ENCODE assay signal across 8 cellular contexts in the genomic region with DNA sequence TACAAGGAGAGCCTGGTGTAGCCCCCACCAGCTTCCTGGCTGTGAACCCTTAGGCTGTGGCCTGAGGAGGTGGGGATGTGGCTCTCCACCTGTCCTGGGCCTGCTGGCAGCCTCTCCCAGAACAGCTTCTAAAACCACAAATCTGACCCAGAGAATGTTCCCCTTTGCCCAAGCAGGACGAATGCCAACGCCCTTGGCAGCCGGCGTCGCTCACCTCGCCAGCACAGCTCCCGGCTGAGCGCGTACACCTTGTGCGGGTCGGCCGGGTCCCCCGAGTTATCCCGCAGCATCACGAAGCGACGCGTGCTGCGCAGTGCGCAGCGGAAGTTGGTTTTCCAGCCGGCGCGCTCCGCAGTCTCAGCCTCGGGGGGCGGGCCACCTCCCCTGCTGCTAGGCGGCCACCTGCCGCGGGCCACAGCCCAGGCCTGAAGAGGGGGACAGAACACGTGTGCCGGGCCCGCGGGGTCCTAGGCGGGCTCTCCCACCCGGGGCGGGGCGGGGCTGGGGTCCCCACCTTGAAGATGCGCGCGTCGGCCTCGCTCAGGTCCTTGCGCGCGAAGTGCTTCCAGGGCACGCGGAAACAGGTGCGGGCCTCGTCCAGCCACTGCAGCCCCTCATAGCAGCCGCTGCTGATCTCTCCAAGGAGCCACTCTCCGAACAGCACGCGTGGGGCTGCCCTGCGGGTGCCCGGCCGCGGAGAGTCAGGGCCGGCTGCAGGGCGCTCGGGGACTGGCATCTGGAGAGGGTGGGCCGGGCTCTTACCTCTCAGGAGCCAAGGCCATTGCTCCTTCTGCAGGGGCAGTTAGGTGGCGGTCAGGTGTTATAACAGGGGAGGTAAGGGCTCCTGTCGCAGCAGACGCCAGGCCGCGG. TPM values are rescaled to one million over a fixed set of nuclear protein-coding genes. Genes with fewer than 3 reads are reported as not detected.
DNase-seq lines count a peak whose midpoint lies in the region; ATAC-seq, FAIRE-seq and TF ChIP-seq lines count a peak whose summit lies in the region.

No MANE protein-coding gene starts in this region.

- peak overlapping the region; percentile 85 to 91 (median 90) for H3K4me3 Mint-ChIP-seq in T-cell

- H3K4me3 ChIP-seq in fibroblast of mammary gland (ENCODE audit: control insufficient read depth, low read depth, low read length) (peak overlapping the region; percentile 69), pancreas (peak overlapping the region; percentile 29 to 53 (median 50))

- H3K36me3 Mint-ChIP-seq in T-cell = peaks cover 6% of the 10 kb centered on the region

- POLR2A ChIA-PET in T-cell (lab: Charles Lee) = interaction anchor here in 1 of 2 donors (0.5 kb wide), 1 partner anchor 81 kb away, joined by 3 read pairs; the partner anchor contains the start of gene TMEM80

- 52 to 72% methylated on average over 67 of the region's 67 CpGs for WGBS in pancreas, 2 donors

- no peaks in the 10 kb centered on the region for H3K27me3 ChIP-seq in pancreas

- no peaks in the 10 kb centered on the region for H3K9me3 ChIP-seq in pancreas

- peak overlapping the region; percentile 91 to 92 for H3K27ac Mint-ChIP-seq in T-cell

- no peaks in the 10 kb centered on the region for H3K9me3 Mint-ChIP-seq in T-cell

- H3K4me1 ChIP-seq in pancreas = peaks cover 0 to 9% (median 7%) of the 10 kb centered on the region in 3 donors

- no peak for FAIRE-seq in pancreas (lab: Jason Lieb, UNC)

- no peaks in the 10 kb centered on the region for H3K27me3 Mint-ChIP-seq in T-cell

- CTCF ChIA-PET in T-cell (lab: Charles Lee) = interaction anchor here in 1 of 2 donors (0.6 kb wide), 1 partner anchor 960 kb away, joined by 3 read pairs; no protein-coding TSS in a partner anchor

- TF ChIP-seq CTCF in fibroblast of mammary gland (conservative IDR thresholded peaks at IDR 0.05; ENCODE audit: control insufficient read depth, insufficient read depth, low read depth, low read length) = no peak
- TF ChIP-seq CTCF in pancreas (IDR thresholded peaks at IDR 0.05) = no peak

- intact Hi-C loops in pancreas (cut with DNase I) = no loop called here

- H3K27ac ChIP-seq in pancreas = peak overlapping the region; percentile 79 to 91 (median 84)

- H3K4me1 Mint-ChIP-seq in T-cell = peaks cover 14 to 28% (median 19%) of the 10 kb centered on the region in 3 donors

- peaks cover 0 to 35% (median 19%) of the 10 kb centered on the region in 3 donors for H3K36me3 ChIP-seq in pancreas

- DNase-seq in activated CD4-positive, alpha-beta T cell treated with anti-CD3 and anti-CD28 coated beads for 48 hours = peak; percentile 16
- no peak for DNase-seq in activated CD4-positive, alpha-beta T cell treated with anti-CD3 and anti-CD28 coated beads, Interleukin-2, amount 50 U/mL, for 1 hour
- DNase-seq in T-cell (no peak), fibroblast of mammary gland (ENCODE audit: low read depth) (peak; percentile 17), pancreas (peak; percentile 46 to 76 (median 68)), SW 1271 (lab: John Stamatoyannopoulos, UW) (no peak), Ammon's horn (ENCODE audit: low spot score) (no peak), NCI-H2107 treated with DMSO at 0.1 percent for 48 hours (lab: John Stamatoyannopoulos, UW; ENCODE audit: unreplicated experiment) (no peak)

- ATAC-seq in T-cell (replicated peaks in 1 of 4) (no peak), pancreas (peak; percentile 2 to 33 (median 18))

RNA-seq across cellular contexts. Expression of gene IRF7, which starts 0.9 kb away (rescaled TPM):
- total RNA-seq in T-cell = 100 to 1,000 TPM in 1 of 5 donors, 10 to 100 TPM in 4; 58.9 to 128 (median 73.7) TPM
- total RNA-seq in pancreas = 10 to 100 TPM in 2 of 6 donors, 1 to 10 TPM in 4; 4.0 to 30.0 (median 9.1) TPM
- polyA plus RNA-seq in pancreas = 10 to 100 TPM; 33.4 to 36.6 TPM

RNA-seq across cellular contexts. Expression of gene CDHR5, which starts 9.9 kb away (rescaled TPM):
- total RNA-seq in T-cell (under 1 TPM in 2 of 5 donors, not detected in 3; 0.26 to 0.29 TPM), pancreas (1 to 10 TPM in 5 of 6 donors, under 1 TPM in 1; 0.61 to 2.7 (median 1.5) TPM)
- 1 to 10 TPM; 1.3 to 4.4 TPM for polyA plus RNA-seq in pancreas

RNA-seq across cellular contexts. Expression of gene SCT, which starts 12.2 kb away (rescaled TPM):
- not detected for total RNA-seq in T-cell
- total RNA-seq in pancreas = under 1 TPM in 2 of 6 donors, not detected in 4; 0.58 to 0.69 TPM
- not detected for polyA plus RNA-seq in pancreas

RNA-seq across cellular contexts. Expression of gene DRD4, which starts 22.3 kb away (rescaled TPM):
- total RNA-seq in T-cell (1 to 10 TPM in 2 of 5 donors, under 1 TPM in 3; 0.49 to 1.3 (median 0.98) TPM), pancreas (1 to 10 TPM in 1 of 6 donors, under 1 TPM in 5; 0.28 to 1.4 (median 0.66) TPM)
- polyA plus RNA-seq in pancreas = 1 to 10 TPM; 2.4 TPM

RNA-seq across cellular contexts. Expression of gene PHRF1, which starts 38.5 kb away (rescaled TPM):
- total RNA-seq in T-cell (10 to 100 TPM; 40.2 to 69.4 (median 66.3) TPM), pancreas (10 to 100 TPM; 11.2 to 17.2 (median 13.1) TPM)
- 10 to 100 TPM; 15.6 to 39.3 TPM for polyA plus RNA-seq in pancreas

Comparison
In these comparisons a context has a peak if more than half of its experiments do, and no peak if none do; other contexts are left out.
1. DNase-seq: peak in activated CD4-positive, alpha-beta T cell treated with anti-CD3 and anti-CD28 coated beads for 48 hours (single experiment), fibroblast of mammary gland (single experiment) and pancreas (6 of 6); none in activated CD4-positive, alpha-beta T cell treated with anti-CD3 and anti-CD28 coated beads, Interleukin-2, amount 50 U/mL, for 1 hour (single experiment), T-cell (0 of 34), SW 1271 (0 of 2), Ammon's horn (single experiment) and NCI-H2107 treated with DMSO at 0.1 percent for 48 hours (single experiment).
2. ATAC-seq: peak in pancreas (4 of 4); none in T-cell (0 of 4).